In genomic region chr2:127614246-127614645, GRCh38 we compare ENCODE assay signal across 19 cellular contexts. TPM values are rescaled to one million over a fixed set of nuclear protein-coding genes. Genes with fewer than 3 reads are reported as not detected.
DNase-seq lines count a peak whose midpoint lies in the region; ATAC-seq and TF ChIP-seq lines count a peak whose summit lies in the region.
"Had no signal": no experiment of that assay in that cellular context is flagged by ENCODE, and none has a peak within 500 bp of the region (broad histone marks: within the 10 kb centered on the region; RNA-seq: fewer than 3 reads in every experiment).

No MANE protein-coding gene starts in this region.

- H3K9me3 ChIP-seq in DND-41 (ENCODE audit: insufficient read depth, low read length, severe bottlenecking) (peaks cover 22% of the 10 kb centered on the region), trophoblast cell (ENCODE audit: insufficient read depth, low read depth, low read length) (peaks cover 6% of the 10 kb centered on the region)

- H3K36me3 Mint-ChIP-seq in activated T-cell treated with anti-CD3 and anti-CD28 coated beads, Interleukin-2, amount 50 U/mL, for 24 hours (ENCODE audit: low read depth), result no peaks in the 10 kb centered on the region
- no peaks in the 10 kb centered on the region for H3K36me3 Mint-ChIP-seq in Calu3 (ENCODE audit: insufficient read depth, unreplicated experiment)

- peak overlapping the region; percentile 10 for H4K91ac ChIP-seq in trophoblast cell (ENCODE audit: low read depth, low read length)

- peak overlapping the region; percentile 97 for H3K27ac ChIP-seq in DND-41 (ENCODE audit: low read length)
- peak overlapping the region; percentile 84; the same call in 1 of the 2 replicates for H3K27ac ChIP-seq in VCaP
- peak overlapping the region; percentile 21 for H3K27ac ChIP-seq in trophoblast cell (ENCODE audit: low read depth, low read length)

- CTCF ChIA-PET in Calu3 (lab: Charles Lee), result interaction anchor here (1.0 kb wide), 1 partner anchor 11 kb away, joined by 3 read pairs; no protein-coding TSS in a partner anchor

- peaks cover 10% of the 10 kb centered on the region for H3K4me1 Mint-ChIP-seq in activated T-cell treated with anti-CD3 and anti-CD28 coated beads, Interleukin-2, amount 50 U/mL, for 24 hours (ENCODE audit: low read depth)
- no peaks in the 10 kb centered on the region for H3K4me1 Mint-ChIP-seq in Calu3 (ENCODE audit: low read depth, unreplicated experiment)

- no peaks in the 10 kb centered on the region for H3K27me3 Mint-ChIP-seq in activated T-cell treated with anti-CD3 and anti-CD28 coated beads, Interleukin-2, amount 50 U/mL, for 24 hours
- peaks cover 80% of the 10 kb centered on the region for H3K27me3 Mint-ChIP-seq in Calu3 (ENCODE audit: unreplicated experiment)
- H3K27me3 Mint-ChIP-seq: B cell had no signal

- no peak for ATAC-seq in DND-41 (ENCODE audit: insufficient read depth, low read depth)
- ATAC-seq: K562 had no signal

- no peak for TF ChIP-seq CTCF in DND-41 (IDR thresholded peaks at IDR 0.05; ENCODE audit: borderline replicate concordance, extremely low read depth, low read length, poor library complexity, severe bottlenecking)
- no peak for TF ChIP-seq CTCF in VCaP (conservative IDR thresholded peaks at IDR 0.05)
- TF ChIP-seq CTCF in Calu3 (IDR thresholded peaks at IDR 0.05; ENCODE audit: unreplicated experiment), result no peak

- peak overlapping the region in 1 of 2 experiments; percentile 28; a peak in 1 of 4 replicates for H3K4me3 ChIP-seq in DND-41 (ENCODE audit: low read depth in 1 of 2, low read length in 2 of 2)
- H3K4me3 ChIP-seq in trophoblast cell (ENCODE audit: low read depth, low read length), result no peak overlapping the region
- H3K4me3 ChIP-seq: K562 had no signal

- H3K9me3 Mint-ChIP-seq in activated T-cell treated with anti-CD3 and anti-CD28 coated beads, Interleukin-2, amount 50 U/mL, for 24 hours, result peaks cover 10% of the 10 kb centered on the region
- H3K9me3 Mint-ChIP-seq in Calu3 (ENCODE audit: low read depth, unreplicated experiment), result peaks cover 6% of the 10 kb centered on the region

- no peak overlapping the region for H3K4ac ChIP-seq in trophoblast cell (ENCODE audit: low read depth, low read length)

- H3K9ac ChIP-seq in DND-41 (ENCODE audit: low read depth, low read length) (peak overlapping the region; percentile 75), trophoblast cell (ENCODE audit: low read length) (no peak overlapping the region)

- DNase-seq in activated T-cell treated with anti-CD3 and anti-CD28 coated beads, Interleukin-2, amount 50 U/mL, for 24 hours, result peak; percentile 5
- DNase-seq in activated T-cell treated with anti-CD3 and anti-CD28 coated beads for 4 hours, result no peak
- peak; percentile 27 for DNase-seq in DND-41
- no peak for DNase-seq in trophoblast cell
- DNase-seq in Calu3, result no peak
- no peak for DNase-seq in LoVo (ENCODE audit: low spot score)
- no peak for DNase-seq in T1000 (lab: John Stamatoyannopoulos, UW)
- DNase-seq: CD4-positive, CD25-positive, alpha-beta regulatory T cell; DMS53; MV-4-11; NCI-H187; NCI-H2107; NCI-H510A; NCI-H748 treated with DMSO at 0.1 percent for 48 hours; RPMI8226 had no signal

- intact Hi-C loops in Calu3 (cut with micrococcal nuclease; ENCODE audit: unreplicated experiment), result no loop called here

- H2BK12ac ChIP-seq in trophoblast cell (ENCODE audit: low read length), result no peak overlapping the region

- H2AFZ ChIP-seq in DND-41 (ENCODE audit: low read depth, low read length) (no peak overlapping the region; the same call in 1 of the 2 replicates), trophoblast cell (ENCODE audit: insufficient read depth, low read length, poor library complexity) (no peak overlapping the region)

- no peaks in the 10 kb centered on the region for H3K79me1 ChIP-seq in trophoblast cell (ENCODE audit: low read length)

- no TSS peak for BruUV-seq in Calu3 (replicated peaks; lab: Mats Ljungman, UMichigan)

- H4K20me1 ChIP-seq in DND-41 (ENCODE audit: insufficient read depth, low read length), result no peaks in the 10 kb centered on the region

- no peak overlapping the region for H3K4me3 Mint-ChIP-seq in activated T-cell treated with anti-CD3 and anti-CD28 coated beads, Interleukin-2, amount 50 U/mL, for 24 hours
- H3K4me3 Mint-ChIP-seq in Calu3 (ENCODE audit: low read depth, unreplicated experiment), result no peak overlapping the region
- H3K4me3 Mint-ChIP-seq: B cell; CD4-positive, CD25-positive, alpha-beta regulatory T cell had no signal

- no peak overlapping the region for H4K12ac ChIP-seq in trophoblast cell (ENCODE audit: low read depth, low read length)

- H3K79me2 ChIP-seq in DND-41 (ENCODE audit: insufficient read depth, low read length) (peaks cover 43% of the 10 kb centered on the region), trophoblast cell (ENCODE audit: control insufficient read depth, insufficient read depth, low read length, poor library complexity) (no peaks in the 10 kb centered on the region)

- H3K4me2 ChIP-seq in DND-41 (ENCODE audit: insufficient read depth, low read length) (peak overlapping the region; percentile 48), trophoblast cell (ENCODE audit: low read length) (no peak overlapping the region)

- H3K4me1 ChIP-seq in DND-41 (ENCODE audit: insufficient read depth, low read length), result peaks cover 97% of the 10 kb centered on the region
- H3K4me1 ChIP-seq in trophoblast cell (ENCODE audit: control insufficient read depth in 1 of 2, insufficient read depth in 2 of 2, low read length in 2 of 2), result peaks cover 3 to 11% of the 10 kb centered on the region in 2 experiments

- no peak overlapping the region for H4K8ac ChIP-seq in trophoblast cell (ENCODE audit: low read depth, low read length)

- no peak overlapping the region for H2BK5ac ChIP-seq in trophoblast cell (ENCODE audit: low read depth, low read length, poor library complexity)

- WGBS in trophoblast cell (ENCODE audit: extremely low coverage, insufficient coverage, insufficient read length), result no CpG with 5 or more reads among the region's 2 CpGs

- no peak overlapping the region for H3K27ac Mint-ChIP-seq in activated T-cell treated with anti-CD3 and anti-CD28 coated beads, Interleukin-2, amount 50 U/mL, for 24 hours
- H3K27ac Mint-ChIP-seq in Calu3 (ENCODE audit: unreplicated experiment), result no peak overlapping the region
- H3K27ac Mint-ChIP-seq: B cell had no signal

- no peaks in the 10 kb centered on the region for H3K27me3 ChIP-seq in DND-41 (ENCODE audit: insufficient read depth, low read length, poor library complexity)
- H3K27me3 ChIP-seq in trophoblast cell (ENCODE audit: insufficient read depth, low read length), result no peaks in the 10 kb centered on the region

- H3K23ac ChIP-seq in trophoblast cell (ENCODE audit: low read length), result no peak overlapping the region

- H3K36me3 ChIP-seq in DND-41 (ENCODE audit: insufficient read depth, low read length), result peaks cover 54% of the 10 kb centered on the region
- no peaks in the 10 kb centered on the region for H3K36me3 ChIP-seq in trophoblast cell (ENCODE audit: control insufficient read depth in 1 of 2, insufficient read depth in 2 of 2, low read length in 2 of 2)

- H3K18ac ChIP-seq in trophoblast cell (ENCODE audit: low read length), result no peak overlapping the region

- H2BK120ac ChIP-seq in trophoblast cell (ENCODE audit: insufficient read depth, low read length, poor library complexity), result no peak overlapping the region

- no peak overlapping the region for H2AK5ac ChIP-seq in trophoblast cell (ENCODE audit: low read length)

- H3K14ac ChIP-seq in trophoblast cell (ENCODE audit: low read length), result no peak overlapping the region

RNA-seq across cellular contexts. Expression of gene GPR17, which starts 31.7 kb away (rescaled TPM):
- 0.25 and 0.33 TPM in 2 replicates for polyA plus RNA-seq in trophoblast cell (2013)
- total RNA-seq in Calu3 (2022), result not detected in 2 replicates
- total RNA-seq: B cell; CD4-positive, CD25-positive, alpha-beta regulatory T cell; H4; K562 had no signal
- polyA plus RNA-seq: CD4-positive, CD25-positive, alpha-beta regulatory T cell; K562 had no signal

Comparison
In these comparisons a context has a peak if more than half of its experiments do, and no peak if none do; other contexts are left out.
1. DNase-seq: peak in activated T-cell treated with anti-CD3 and anti-CD28 coated beads, Interleukin-2, amount 50 U/mL, for 24 hours (single experiment) and DND-41 (single experiment); none in activated T-cell treated with anti-CD3 and anti-CD28 coated beads for 4 hours (single experiment), trophoblast cell (0 of 2), Calu3 (single experiment), LoVo (single experiment) and T1000 (single experiment).
2. H3K27ac ChIP-seq: peak in every context shown above with its lines; median percentile 97 in DND-41; 84 in VCaP; 21 in trophoblast cell.